15 cellular contexts compared by ENCODE assay signal in the genomic region with DNA sequence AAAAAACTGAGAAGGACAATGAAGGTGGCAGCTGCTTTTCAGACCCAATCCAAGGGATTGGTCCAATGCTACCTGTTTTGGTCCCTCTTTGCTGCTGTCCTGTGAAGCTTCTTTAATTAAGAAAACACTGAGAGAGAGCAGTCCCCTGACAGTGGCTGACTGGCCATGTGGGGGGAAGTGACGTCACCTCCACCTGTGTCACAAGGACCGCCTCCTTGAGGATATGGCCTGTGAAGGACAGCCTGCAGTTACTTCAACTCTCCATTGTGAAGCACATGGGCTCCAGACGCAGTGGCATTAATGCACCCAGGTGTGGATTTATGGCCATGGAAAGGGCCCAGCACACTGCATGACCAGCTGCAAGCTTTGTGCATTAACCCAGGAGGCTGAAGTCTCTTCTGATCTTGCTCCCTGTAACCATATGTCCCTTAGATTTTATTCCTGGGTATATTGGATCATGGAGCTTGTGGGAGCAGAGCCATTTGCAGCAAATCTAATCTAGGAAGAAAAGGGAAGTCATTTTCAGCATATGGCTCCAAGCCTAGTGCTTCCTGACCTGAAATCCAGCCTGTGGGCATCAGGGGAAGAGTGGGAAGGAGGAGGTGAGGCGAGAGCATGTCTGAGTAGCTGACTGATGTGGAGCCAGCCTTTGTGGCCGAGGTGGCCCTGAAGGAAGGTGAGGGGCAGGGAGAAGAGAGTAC. TPM values are rescaled to one million over a fixed set of nuclear protein-coding genes. Genes with fewer than 3 reads are reported as not detected.
"Had no signal": no experiment of that assay in that cellular context is flagged by ENCODE, and none has a peak within 500 bp of the region (broad histone marks: within the 10 kb centered on the region; RNA-seq: fewer than 3 reads in every experiment).

No MANE protein-coding gene starts in this region.

- DNase-seq: activated CD8-positive, alpha-beta memory T cell treated with anti-CD3 and anti-CD28 coated beads, Interleukin-2, amount 50 U/mL, for 4 hours; activated CD8-positive, alpha-beta T cell treated with anti-CD3 and anti-CD28 coated beads for 36 hours; activated naive CD4-positive, alpha-beta T cell; dorsolateral prefrontal cortex; left cardiac atrium; naive thymus-derived CD8-positive, alpha-beta T cell; occipital lobe; psoas muscle; stimulated activated CD4-positive, alpha-beta T cell treated with anti-CD3 and anti-CD28 coated beads, Interleukin-2, amount 100 ng/mL, for 24 hours; stimulated activated naive CD4-positive, alpha-beta T cell treated with Interleukin-2 at 50 U/mL for 16 hours had no signal

- H3K36me3 ChIP-seq: ascending aorta had no signal

- ATAC-seq: activated CD8-positive, alpha-beta T cell treated with anti-CD3 and anti-CD28 coated beads for 36 hours; esophagus mucosa; left cardiac atrium; naive thymus-derived CD8-positive, alpha-beta T cell; psoas muscle; sciatic nerve had no signal

- H3K9me3 ChIP-seq: ascending aorta, psoas muscle had no signal

- H3K27me3 ChIP-seq: ascending aorta, dorsolateral prefrontal cortex had no signal

- H3K4me3 ChIP-seq: ascending aorta, dorsolateral prefrontal cortex, lung, psoas muscle had no signal

- H3K4me1 ChIP-seq: ascending aorta, psoas muscle had no signal

- FAIRE-seq: bronchial epithelial cell had no signal

- H3K27ac ChIP-seq: ascending aorta, psoas muscle had no signal

RNA-seq across cellular contexts. Expression of gene KIF5C, which starts 32.2 kb away (rescaled TPM):
- total RNA-seq: bronchial epithelial cell had no signal
